ENCODE assay signal across 3 cellular contexts in genomic region chr10:114881916-114882315, GRCh38.
TF ChIP-seq lines count a peak whose summit lies in the region.

No MANE protein-coding gene starts in this region.

TF ChIP-seq in H1, 55 proteins besides CTCF, POLR2A, EP300 and RAD21:
- no peak for TF ChIP-seq HDAC6 (IDR thresholded peaks at IDR 0.05; ENCODE audit: low read depth, low read length)
- no peak for TF ChIP-seq TBP (IDR thresholded peaks at IDR 0.05; ENCODE audit: low read depth, low read length)
- no peak for TF ChIP-seq BCL11A (IDR thresholded peaks at IDR 0.05; ENCODE audit: low read depth in 2 of 2, low read length in 2 of 2)
- TF ChIP-seq JUND (IDR thresholded peaks at IDR 0.05; ENCODE audit: low read length), result no peak
- no peak for TF ChIP-seq RXRA (IDR thresholded peaks at IDR 0.05; ENCODE audit: insufficient read depth, low read depth, low read length)
- no peak for TF ChIP-seq SP2 (IDR thresholded peaks at IDR 0.05; ENCODE audit: low read length)
- no peak for TF ChIP-seq BACH1 (IDR thresholded peaks at IDR 0.05; ENCODE audit: low read length)
- TF ChIP-seq E2F6 (IDR thresholded peaks at IDR 0.05), result no peak
- no peak for TF ChIP-seq MAFK (IDR thresholded peaks at IDR 0.05; ENCODE audit: low read depth, low read length)
- TF ChIP-seq USF2 (IDR thresholded peaks at IDR 0.05; ENCODE audit: low read length), result no peak
- TF ChIP-seq KDM1A (IDR thresholded peaks at IDR 0.05; ENCODE audit: borderline replicate concordance, low read length), result no peak
- no peak for TF ChIP-seq RFX5 (IDR thresholded peaks at IDR 0.05; ENCODE audit: borderline replicate concordance, low read depth, low read length)
- no peak for TF ChIP-seq BRCA1 (IDR thresholded peaks at IDR 0.05; ENCODE audit: low read depth, low read length)
- TF ChIP-seq FOSL1 (IDR thresholded peaks at IDR 0.05; ENCODE audit: insufficient read depth, low read depth, low read length), result no peak
- TF ChIP-seq POU5F1 (IDR thresholded peaks at IDR 0.05; ENCODE audit: low read depth, low read length), result no peak
- no peak for TF ChIP-seq NANOG (IDR thresholded peaks at IDR 0.05; ENCODE audit: insufficient read depth, low read depth, low read length, poor library complexity, severe bottlenecking)
- no peak for TF ChIP-seq GTF2F1 (IDR thresholded peaks at IDR 0.05; ENCODE audit: borderline replicate concordance, low read depth, low read length)
- no peak for TF ChIP-seq CBX5 (IDR thresholded peaks at IDR 0.05; ENCODE audit: low read depth, low read length)
TF ChIP-seq in H1: peak in this region for 0.

TF ChIP-seq in HepG2, 621 proteins besides CTCF, POLR2A, EP300 and RAD21:
- no peak for TF ChIP-seq RBFOX2 (IDR thresholded peaks at IDR 0.05; ENCODE audit: low read depth, low read length)
- no peak for TF ChIP-seq ZNF704 (CRISPR knock-in tag; IDR thresholded peaks at IDR 0.05; ENCODE audit: borderline replicate concordance)
- no peak for TF ChIP-seq ZNF605 (CRISPR knock-in tag; IDR thresholded peaks at IDR 0.05)
- TF ChIP-seq ELF3 (CRISPR knock-in tag; IDR thresholded peaks at IDR 0.05), result no peak
- TF ChIP-seq TFDP1 (CRISPR knock-in tag; IDR thresholded peaks at IDR 0.05; ENCODE audit: borderline replicate concordance), result no peak

TF ChIP-seq in SK-N-SH, 30 proteins besides CTCF, POLR2A, EP300 and RAD21:
- TF ChIP-seq CHD2 (IDR thresholded peaks at IDR 0.05; ENCODE audit: low read length, partially characterized antibody), result no peak
- TF ChIP-seq EZH2phosphoT487 (IDR thresholded peaks at IDR 0.05; ENCODE audit: borderline replicate concordance, low read depth), result no peak
- TF ChIP-seq TAF1 (IDR thresholded peaks at IDR 0.05; ENCODE audit: borderline replicate concordance, low read depth, low read length), result no peak
